In the genomic region with DNA sequence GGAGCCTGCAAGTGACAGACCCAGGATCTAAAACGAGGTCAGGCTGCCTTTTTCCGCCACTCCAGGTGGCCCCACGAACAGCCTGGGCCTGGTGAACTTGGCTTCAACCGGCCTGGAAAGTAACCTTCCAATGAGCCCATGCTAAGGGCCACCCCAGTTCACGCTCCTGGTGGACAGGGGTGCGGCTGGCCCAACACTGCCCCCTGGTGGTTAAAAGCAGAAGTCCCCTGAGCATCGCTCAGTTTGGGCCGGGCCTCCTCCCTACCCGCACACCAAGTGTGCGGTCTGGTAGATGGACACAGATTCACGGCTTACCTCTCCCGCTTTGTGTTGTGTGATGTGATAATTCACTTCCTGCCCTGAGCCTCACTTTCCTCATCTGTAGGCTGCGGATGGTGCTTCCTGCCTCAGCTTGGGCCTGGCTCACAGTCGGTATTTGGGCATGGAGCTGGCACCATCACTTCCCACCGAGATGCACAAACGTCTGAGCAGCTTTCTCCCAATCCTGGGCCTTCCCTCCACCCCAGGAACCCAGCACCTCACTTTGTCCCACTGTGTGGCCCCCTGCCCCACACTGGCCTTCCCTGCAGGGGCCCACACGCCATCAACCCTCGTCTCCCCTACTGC, we compare ENCODE assay signal across 9 cellular contexts. TPM values are rescaled to one million over a fixed set of nuclear protein-coding genes. Genes with fewer than 3 reads are reported as not detected.
DNase-seq lines count a peak whose midpoint lies in the region; ATAC-seq and TF ChIP-seq lines count a peak whose summit lies in the region.
"Had no signal": no experiment of that assay in that cellular context is flagged by ENCODE, and none has a peak within 500 bp of the region (broad histone marks: within the 10 kb centered on the region; RNA-seq: fewer than 3 reads in every experiment).

No MANE protein-coding gene starts in this region.

- no peaks in the 10 kb centered on the region for H3K9me3 ChIP-seq in right lobe of liver

- no peaks in the 10 kb centered on the region for H3K9me3 Mint-ChIP-seq in activated CD4-positive, alpha-beta T cell treated with anti-CD3 and anti-CD28 coated beads, Interleukin-2, amount 10 ng/mL, durations not matched to agents 7 days and 5 days

- H3K36me3 Mint-ChIP-seq in activated CD4-positive, alpha-beta T cell treated with anti-CD3 and anti-CD28 coated beads, Interleukin-2, amount 10 ng/mL, durations not matched to agents 7 days and 5 days (ENCODE audit: low read depth) = no peaks in the 10 kb centered on the region

- H3K27ac ChIP-seq in right lobe of liver = peak overlapping the region in 1 of 3 donors; percentile 29

- peaks cover 0 to 9% (median 0%) of the 10 kb centered on the region in 4 donors for H3K36me3 ChIP-seq in right lobe of liver

- H3K27ac Mint-ChIP-seq in activated CD4-positive, alpha-beta T cell treated with anti-CD3 and anti-CD28 coated beads, Interleukin-2, amount 10 ng/mL, durations not matched to agents 7 days and 5 days = no peak overlapping the region

- CTCF ChIA-PET in activated CD4-positive, alpha-beta T cell treated with anti-CD3 and anti-CD28 coated beads, Interleukin-2, amount 10 ng/mL, durations not matched to agents 7 days and 5 days (lab: Charles Lee) = interaction anchor here (0.6 to 1.5 kb wide), 5 partner anchors 22 to 96 kb away, joined by 3 to 4 read pairs (median 3); no protein-coding TSS in a partner anchor

- POLR2A ChIA-PET in activated CD4-positive, alpha-beta T cell treated with anti-CD3 and anti-CD28 coated beads, Interleukin-2, amount 10 ng/mL, durations not matched to agents 7 days and 5 days (lab: Charles Lee) = no interaction called here

- H3K4me1 ChIP-seq in right lobe of liver = peaks cover 0 to 29% (median 5%) of the 10 kb centered on the region in 4 donors

- no peak for TF ChIP-seq POLR2A in right lobe of liver (IDR thresholded peaks at IDR 0.05)

- no peaks in the 10 kb centered on the region for H3K27me3 Mint-ChIP-seq in activated CD4-positive, alpha-beta T cell treated with anti-CD3 and anti-CD28 coated beads, Interleukin-2, amount 10 ng/mL, durations not matched to agents 7 days and 5 days

- intact Hi-C loops in right lobe of liver (cut with DNase I) = loop anchor here in 1 of 2 donors (2.0 kb wide), 1 partner anchor 39 kb away; no protein-coding TSS in a partner anchor

- H3K4me3 Mint-ChIP-seq in activated CD4-positive, alpha-beta T cell treated with anti-CD3 and anti-CD28 coated beads, Interleukin-2, amount 10 ng/mL, durations not matched to agents 7 days and 5 days = no peak overlapping the region

- H3K4me3 ChIP-seq in choroid plexus epithelial cell (ENCODE audit: low read depth, low read length) (no peak overlapping the region), right lobe of liver (no peak overlapping the region)

- WGBS in right lobe of liver (ENCODE audit: insufficient coverage, low coverage, low lambda C conversion rate, missing lambda C conversion rate) = 6% methylated on average over 3 of the region's 18 CpGs

- peak; percentile 94 for TF ChIP-seq CTCF in choroid plexus epithelial cell (conservative IDR thresholded peaks at IDR 0.05; ENCODE audit: low read depth, low read length)
- TF ChIP-seq CTCF in right lobe of liver (IDR thresholded peaks at IDR 0.05) = peak; percentile 93 to 99 (median 99)

- DNase-seq in NCI-H526 (lab: John Stamatoyannopoulos, UW) (peak; percentile 2 to 60), NCI-H526 treated with DMSO at 0.1 percent for 48 hours (lab: John Stamatoyannopoulos, UW) (no peak), NAMALWA (ENCODE audit: low spot score) (peak; percentile 68), choroid plexus epithelial cell (ENCODE audit: low read depth) (peak; percentile 50), right lobe of liver (peak; percentile 68 to 81 (median 81))
- DNase-seq in activated CD4-positive, alpha-beta T cell treated with anti-CD3 and anti-CD28 coated beads, Interleukin-2, amount 10 ng/mL, durations not matched to agents 7 days and 5 days = peak; percentile 78
- DNase-seq in stimulated activated CD4-positive, alpha-beta T cell treated with anti-CD3 and anti-CD28 coated beads, TNF-alpha, amount 100 ng/mL, for 4 hours (ENCODE audit: low read depth in 3 of 3) = peak; percentile 53 to 63 (median 57)

- peaks cover 3% of the 10 kb centered on the region for H3K4me1 Mint-ChIP-seq in activated CD4-positive, alpha-beta T cell treated with anti-CD3 and anti-CD28 coated beads, Interleukin-2, amount 10 ng/mL, durations not matched to agents 7 days and 5 days

- ATAC-seq in right lobe of liver (peak; percentile 86 to 93 (median 88)), HG03342 (IDR thresholded peaks at IDR 0.05; ENCODE audit: unreplicated experiment) (no peak)

- H3K27me3 ChIP-seq in right lobe of liver = no peaks in the 10 kb centered on the region

RNA-seq across cellular contexts. Expression of a gene that starts 13.7 kb away (rescaled TPM):
- total RNA-seq in activated CD4-positive, alpha-beta T cell treated with anti-CD3 and anti-CD28 coated beads, Interleukin-2, amount 10 ng/mL, durations not matched to agents 7 days and 5 days = not detected
- 1 to 10 TPM in 1 of 6 experiments, under 1 TPM in 3, not detected in 2; 0.31 to 1.1 (median 0.55) TPM for total RNA-seq in right lobe of liver
- total RNA-seq: skeletal muscle tissue had no signal

RNA-seq across cellular contexts. Expression of a gene that starts 20.0 kb away (rescaled TPM):
- total RNA-seq in activated CD4-positive, alpha-beta T cell treated with anti-CD3 and anti-CD28 coated beads, Interleukin-2, amount 10 ng/mL, durations not matched to agents 7 days and 5 days = not detected
- total RNA-seq in right lobe of liver = 10 to 100 TPM in 5 of 6 experiments, 1 to 10 TPM in 1; 9.4 to 27.7 (median 17.9) TPM

RNA-seq across cellular contexts. Expression of a gene that starts 59.9 kb away (rescaled TPM):
- 10 to 100 TPM; 34.5 to 40.0 TPM for total RNA-seq in activated CD4-positive, alpha-beta T cell treated with anti-CD3 and anti-CD28 coated beads, Interleukin-2, amount 10 ng/mL, durations not matched to agents 7 days and 5 days
- 10 to 100 TPM in 3 of 6 experiments, 1 to 10 TPM in 3; 4.2 to 30.1 (median 9.1) TPM for total RNA-seq in right lobe of liver

Comparison
In these comparisons a context has a peak if more than half of its experiments do, and no peak if none do; other contexts are left out.
1. RNA of a gene that starts 20.0 kb away (total RNA-seq): 9.4 to 27.7 TPM in right lobe of liver; not detected in activated CD4-positive, alpha-beta T cell treated with anti-CD3 and anti-CD28 coated beads, Interleukin-2, amount 10 ng/mL, durations not matched to agents 7 days and 5 days; every median in the first group is over 10 times any median in the second.